Comparison of ENCODE assay signal across 10 cellular contexts in the genomic region with DNA sequence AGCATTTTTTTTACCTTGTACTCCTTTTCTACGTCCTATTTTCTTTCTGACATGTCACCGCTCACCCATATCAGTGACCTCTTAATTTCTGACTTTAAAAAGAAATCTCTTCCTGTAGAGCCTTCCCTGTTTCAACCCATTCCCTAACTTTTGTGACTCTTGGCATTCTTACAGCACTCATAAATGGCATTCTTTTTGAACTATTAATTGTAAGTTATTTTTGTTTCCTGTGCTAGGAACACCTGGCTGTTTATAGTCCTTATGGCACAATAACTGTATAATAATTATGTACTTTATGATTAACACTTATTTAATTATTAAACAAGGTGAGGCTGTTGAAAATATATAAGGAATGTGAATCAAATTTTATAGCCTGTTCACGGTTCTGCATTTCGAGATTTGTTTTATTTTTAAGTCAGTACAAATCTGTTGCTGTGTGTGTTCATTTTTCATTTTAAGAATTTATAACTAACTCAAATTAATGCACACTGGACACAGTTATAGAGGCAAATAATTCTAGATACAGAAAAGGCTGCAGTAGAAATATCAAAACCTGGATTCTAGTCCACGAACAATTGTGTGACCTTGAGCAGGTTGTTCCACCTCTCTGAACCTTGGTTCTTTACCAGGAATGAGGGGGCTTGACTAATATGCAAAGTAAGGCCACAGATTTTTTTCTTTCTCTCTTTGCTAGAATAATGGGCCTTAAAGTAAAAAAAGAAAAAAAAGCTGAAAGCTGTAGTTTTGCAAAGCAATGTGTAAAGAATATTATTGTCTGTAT. TPM values are rescaled to one million over a fixed set of nuclear protein-coding genes. Genes with fewer than 3 reads are reported as not detected.
A peak's percentile ranks its signal among the peaks of the same experiment; 100 is the strongest.
DNase-seq lines count a peak whose midpoint lies in the region; TF ChIP-seq lines count a peak whose summit lies in the region.
"Had no signal": no experiment of that assay in that cellular context is flagged by ENCODE, and none has a peak within 500 bp of the region (broad histone marks: within the 10 kb centered on the region; RNA-seq: fewer than 3 reads in every experiment).

No MANE protein-coding gene starts in this region.

- H3K4me3 ChIP-seq in Loucy (ENCODE audit: low read length, poor library complexity, severe bottlenecking), result peak overlapping the region; percentile 91
- H3K4me3 ChIP-seq in duodenal mucosa (ENCODE audit: low read depth in 1 of 2, low read length in 2 of 2), result peak overlapping the region; percentile 87 to 95

- H3K36me3 Mint-ChIP-seq in Calu3 (ENCODE audit: insufficient read depth, unreplicated experiment), result peaks cover 12% of the 10 kb centered on the region
- H3K36me3 Mint-ChIP-seq in progenitor cell of endocrine pancreas (ENCODE audit: insufficient read depth), result no peaks in the 10 kb centered on the region

- no peaks in the 10 kb centered on the region for H3K4me1 Mint-ChIP-seq in Calu3 (ENCODE audit: low read depth, unreplicated experiment)
- peaks cover 5% of the 10 kb centered on the region for H3K4me1 Mint-ChIP-seq in progenitor cell of endocrine pancreas (ENCODE audit: low read depth)

- H3K36me3 ChIP-seq in Loucy (ENCODE audit: insufficient read depth, low read length) (no peaks in the 10 kb centered on the region), duodenal mucosa (ENCODE audit: control insufficient read depth in 1 of 2, insufficient read depth in 2 of 2, low read length in 2 of 2) (peaks cover 0 to 10% of the 10 kb centered on the region in 2 donors)

- H3K27ac ChIP-seq in duodenal mucosa (ENCODE audit: low read depth, low read length), result no peak overlapping the region

- TF ChIP-seq CTCF in Calu3 (IDR thresholded peaks at IDR 0.05; ENCODE audit: unreplicated experiment) (no peak), Loucy (conservative IDR thresholded peaks at IDR 0.05; ENCODE audit: low read length) (no peak), progenitor cell of endocrine pancreas (IDR thresholded peaks at IDR 0.05; ENCODE audit: unreplicated experiment) (no peak)

- H3K4me1 ChIP-seq in Loucy (ENCODE audit: insufficient read depth, low read length, poor library complexity, severe bottlenecking) (peaks cover 49% of the 10 kb centered on the region), duodenal mucosa (ENCODE audit: control insufficient read depth in 1 of 2, insufficient read depth in 2 of 2, low read length in 2 of 2) (peaks cover 10 to 12% of the 10 kb centered on the region in 2 donors)

- TSS peak; percentile 53 for BruUV-seq in Calu3 (replicated peaks; lab: Mats Ljungman, UMichigan)

- peaks cover 10% of the 10 kb centered on the region for H4K20me1 ChIP-seq in Loucy (ENCODE audit: insufficient read depth, low read length, poor library complexity, severe bottlenecking)

- no peaks in the 10 kb centered on the region for H3K9me2 ChIP-seq in Loucy (replicated peaks; ENCODE audit: low read depth, low read length)

- no peak for DNase-seq in Calu3
- no peak for DNase-seq in progenitor cell of endocrine pancreas (ENCODE audit: low spot score, unreplicated experiment)
- no peak for DNase-seq in NCI-H510A treated with DMSO at 0.1 percent for 48 hours (lab: John Stamatoyannopoulos, UW)
- DNase-seq in DMS53 (lab: John Stamatoyannopoulos, UW), result no peak
- no peak for DNase-seq in AG08395 (ENCODE audit: low spot score)
- DNase-seq: NCI-H2227 treated with DMSO at 0.1 percent for 48 hours had no signal

- H3K9me3 ChIP-seq in Loucy (ENCODE audit: insufficient read depth, low read depth, low read length) (no peaks in the 10 kb centered on the region), duodenal mucosa (ENCODE audit: control insufficient read depth in 1 of 2, low read length in 2 of 2) (no peaks in the 10 kb centered on the region)

- H3F3A ChIP-seq in Loucy (ENCODE audit: low read depth), result no peaks in the 10 kb centered on the region

- peaks cover 38% of the 10 kb centered on the region for H3K79me2 ChIP-seq in Loucy (ENCODE audit: insufficient read depth, low read length)

- H3K27ac Mint-ChIP-seq in Calu3 (ENCODE audit: unreplicated experiment) (no peak overlapping the region), progenitor cell of endocrine pancreas (no peak overlapping the region)

- CTCF ChIA-PET in Calu3 (lab: Charles Lee), result no interaction called here

- H3K9ac ChIP-seq in Loucy (ENCODE audit: low read depth, low read length, poor library complexity, severe bottlenecking) (peak overlapping the region; percentile 91), duodenal mucosa (ENCODE audit: low read depth in 1 of 2, low read length in 2 of 2) (peak overlapping the region in 1 of 2 donors; percentile 76)

- H3K27me3 ChIP-seq in Loucy (ENCODE audit: insufficient read depth, low read length, poor library complexity, severe bottlenecking), result no peaks in the 10 kb centered on the region
- H3K27me3 ChIP-seq in duodenal mucosa (ENCODE audit: control insufficient read depth in 1 of 2, insufficient read depth in 2 of 2, low read length in 2 of 2), result no peaks in the 10 kb centered on the region

- peak overlapping the region; percentile 93 for H3K4me2 ChIP-seq in Loucy (ENCODE audit: low read depth, low read length, poor library complexity, severe bottlenecking)

- H2AFZ ChIP-seq in Loucy (ENCODE audit: low read length), result no peak overlapping the region

- H3K4me3 Mint-ChIP-seq in Calu3 (ENCODE audit: low read depth, unreplicated experiment) (peak overlapping the region; percentile 76), progenitor cell of endocrine pancreas (ENCODE audit: low read depth) (peak overlapping the region; percentile 82)

- no peaks in the 10 kb centered on the region for H3K9me3 Mint-ChIP-seq in Calu3 (ENCODE audit: low read depth, unreplicated experiment)
- no peaks in the 10 kb centered on the region for H3K9me3 Mint-ChIP-seq in progenitor cell of endocrine pancreas (ENCODE audit: low read depth)

- H3K27me3 Mint-ChIP-seq in Calu3 (ENCODE audit: unreplicated experiment), result no peaks in the 10 kb centered on the region
- H3K27me3 Mint-ChIP-seq in progenitor cell of endocrine pancreas, result no peaks in the 10 kb centered on the region

- intact Hi-C loops in Calu3 (cut with micrococcal nuclease; ENCODE audit: unreplicated experiment), result no loop called here

RNA-seq across cellular contexts. Expression of a gene that starts 1.5 kb away (rescaled TPM):
- total RNA-seq in Calu3 (2022) (2.6 and 3.3 TPM in 2 replicates), progenitor cell of endocrine pancreas (24.8 and 25.9 TPM in 2 replicates)

RNA-seq across cellular contexts. Expression of a gene that starts 21.2 kb away (rescaled TPM):
- total RNA-seq in Calu3 (2022) (not detected in 2 replicates), progenitor cell of endocrine pancreas (not detected in 2 replicates)
- total RNA-seq: pulmonary artery endothelial cell, SK-MEL-5 had no signal
